25 cellular contexts compared by ENCODE assay signal in the genomic region with DNA sequence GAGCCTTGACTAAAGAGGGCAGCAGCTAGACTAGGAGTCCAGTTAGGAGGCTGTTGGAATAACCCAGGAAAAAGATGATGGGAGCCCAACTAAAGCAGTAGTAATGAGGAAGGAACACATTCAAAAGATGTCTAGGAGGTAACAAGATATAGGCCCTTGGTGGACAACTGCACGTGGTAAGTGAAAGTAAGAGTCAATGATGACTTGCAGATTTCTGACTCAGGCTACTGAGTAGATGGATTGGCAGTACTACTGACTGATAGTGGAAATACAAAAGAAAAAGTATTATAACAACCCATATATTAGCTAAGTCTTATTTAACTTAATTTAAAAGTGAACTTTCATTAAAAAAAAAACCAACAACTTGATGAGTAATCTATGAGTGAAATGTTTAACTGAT.
DNase-seq lines count a peak whose midpoint lies in the region; ATAC-seq, FAIRE-seq and TF ChIP-seq lines count a peak whose summit lies in the region.
"Had no signal": no experiment of that assay in that cellular context is flagged by ENCODE, and none has a peak within 500 bp of the region (broad histone marks: within the 10 kb centered on the region; RNA-seq: fewer than 3 reads in every experiment).

No MANE protein-coding gene starts in this region.

- peak; percentile 1 for DNase-seq in NOMO-1 treated with DMSO at 0.1 percent for 48 hours (lab: John Stamatoyannopoulos, UW; ENCODE audit: unreplicated experiment)
- no peak for DNase-seq in NOMO-1 treated with dmso at 0.1 percent for 144 hours (lab: John Stamatoyannopoulos, UW; ENCODE audit: unreplicated experiment)
- peak; percentile 10 for DNase-seq in NB4 (ENCODE audit: low read depth)
- peak; percentile 11 for DNase-seq in bronchial epithelial cell (ENCODE audit: low read depth)
- no peak for DNase-seq in stimulated activated effector memory CD8-positive, alpha-beta T cell treated with anti-CD3 and anti-CD28 coated beads, Interleukin-12 subunit alpha, Interleukin-12 subunit beta, amount 100 ng/mL, for 72 hours (ENCODE audit: low spot score in 2 of 2)
- DNase-seq in ACHN: no peak
- DNase-seq in EL: no peak
- DNase-seq in CD4-positive, alpha-beta memory T cell: no peak
- DNase-seq: activated CD4-positive, alpha-beta T cell treated with anti-CD3 and anti-CD28 coated beads, Interleukin-2, amount 50 U/mL, for 1 hour; aorta; CD8-positive, alpha-beta memory T cell; central memory CD4-positive, alpha-beta T cell; glutamatergic neuron; H9; NCI-H1048; NCI-H1694 treated with DMSO at 0.1 percent for 48 hours; NCI-H748 treated with DMSO at 0.1 percent for 48 hours; Right ventricle myocardium superior; stimulated activated CD8-positive, alpha-beta memory T cell treated with anti-CD3 and anti-CD28 coated beads, Interleukin-4, amount 100 ng/mL, for 48 hours; T-helper 9 cell; trophoblast cell had no signal

- in situ Hi-C loops in ACHN (cut with HindIII; ENCODE audit: low pct_ligation_motif_present, low pct_unique_long_range_greater_than_20kb, low sequenced_read_pairs): no loop called here

- H3K4me3 ChIP-seq in NB4 (ENCODE audit: low read depth, low read length) (no peak overlapping the region), bronchial epithelial cell (ENCODE audit: low read depth, low read length) (no peak overlapping the region)
- no peak overlapping the region for H3K4me3 ChIP-seq in CD4-positive, alpha-beta memory T cell (ENCODE audit: low read length in 2 of 2)

- H3K27ac ChIP-seq in CD4-positive, alpha-beta memory T cell (ENCODE audit: low read depth, low read length): no peak overlapping the region

- H3K27me3 Mint-ChIP-seq in CD4-positive, alpha-beta memory T cell: no peaks in the 10 kb centered on the region
- H3K27me3 Mint-ChIP-seq: activated naive CD4-positive, alpha-beta T cell treated with anti-CD3 and anti-CD28 coated beads, Interleukin-2, amount 50 U/mL, for 24 hours had no signal

- H3K9me3 Mint-ChIP-seq in stimulated activated effector memory CD8-positive, alpha-beta T cell treated with anti-CD3 and anti-CD28 coated beads, Interleukin-12 subunit alpha, Interleukin-12 subunit beta, amount 100 ng/mL, for 72 hours: no peaks in the 10 kb centered on the region
- no peaks in the 10 kb centered on the region for H3K9me3 Mint-ChIP-seq in CD4-positive, alpha-beta memory T cell
- H3K9me3 Mint-ChIP-seq: activated naive CD4-positive, alpha-beta T cell treated with anti-CD3 and anti-CD28 coated beads, Interleukin-2, amount 50 U/mL, for 24 hours; CD8-positive, alpha-beta memory T cell; H9 had no signal

- peaks cover 7% of the 10 kb centered on the region for H3K4me1 Mint-ChIP-seq in stimulated activated effector memory CD8-positive, alpha-beta T cell treated with anti-CD3 and anti-CD28 coated beads, Interleukin-12 subunit alpha, Interleukin-12 subunit beta, amount 100 ng/mL, for 72 hours
- H3K4me1 Mint-ChIP-seq in CD4-positive, alpha-beta memory T cell: no peaks in the 10 kb centered on the region
- H3K4me1 Mint-ChIP-seq: activated naive CD4-positive, alpha-beta T cell treated with anti-CD3 and anti-CD28 coated beads, Interleukin-2, amount 50 U/mL, for 24 hours; CD8-positive, alpha-beta memory T cell; H9 had no signal

- H3K4me1 ChIP-seq in CD4-positive, alpha-beta memory T cell (ENCODE audit: insufficient read depth, low read length): no peaks in the 10 kb centered on the region

- H3K36me3 ChIP-seq in bronchial epithelial cell (ENCODE audit: control insufficient read depth, insufficient read depth, low read length): no peaks in the 10 kb centered on the region
- no peaks in the 10 kb centered on the region for H3K36me3 ChIP-seq in CD4-positive, alpha-beta memory T cell (ENCODE audit: insufficient read depth, low read length)

- no peak for TF ChIP-seq POLR2A in NB4 (IDR thresholded peaks at IDR 0.05; ENCODE audit: extremely low read depth, insufficient read length)

- intact Hi-C loops in CD4-positive, alpha-beta memory T cell (cut with micrococcal nuclease): no loop called here

- POLR2A ChIA-PET in CD4-positive, alpha-beta memory T cell (lab: Charles Lee; ENCODE audit: partially characterized antibody): no interaction called here

- no peak overlapping the region for H3K4me3 Mint-ChIP-seq in stimulated activated effector memory CD8-positive, alpha-beta T cell treated with anti-CD3 and anti-CD28 coated beads, Interleukin-12 subunit alpha, Interleukin-12 subunit beta, amount 100 ng/mL, for 72 hours
- H3K4me3 Mint-ChIP-seq in CD4-positive, alpha-beta memory T cell: no peak overlapping the region
- H3K4me3 Mint-ChIP-seq: activated naive CD4-positive, alpha-beta T cell treated with anti-CD3 and anti-CD28 coated beads, Interleukin-2, amount 50 U/mL, for 24 hours; CD8-positive, alpha-beta memory T cell; H9 had no signal

- H3K27me3 ChIP-seq in bronchial epithelial cell (ENCODE audit: control insufficient read depth, insufficient read depth, low read length): no peaks in the 10 kb centered on the region
- no peaks in the 10 kb centered on the region for H3K27me3 ChIP-seq in CD4-positive, alpha-beta memory T cell (ENCODE audit: insufficient read depth, low read length)

- no peak for FAIRE-seq in bronchial epithelial cell (lab: Jason Lieb, UNC)
- FAIRE-seq: A204.1, GM18507, HTR-8/SVneo had no signal

- no peaks in the 10 kb centered on the region for H3K9me3 ChIP-seq in CD4-positive, alpha-beta memory T cell (ENCODE audit: control insufficient read depth in 1 of 2, low read length in 2 of 2)

- peak; percentile 77 for ATAC-seq in stimulated activated effector memory CD8-positive, alpha-beta T cell treated with anti-CD3 and anti-CD28 coated beads, Interleukin-12 subunit alpha, Interleukin-12 subunit beta, amount 100 ng/mL, for 72 hours

- CTCF ChIA-PET in CD4-positive, alpha-beta memory T cell (lab: Charles Lee; ENCODE audit: partially characterized antibody): no interaction called here

- TF ChIP-seq CTCF in NB4 (IDR thresholded peaks at IDR 0.05; ENCODE audit: low read depth, low read length) (no peak), bronchial epithelial cell (IDR thresholded peaks at IDR 0.05; ENCODE audit: insufficient read depth, low read length, severe bottlenecking) (no peak)

- H3K36me3 Mint-ChIP-seq in stimulated activated effector memory CD8-positive, alpha-beta T cell treated with anti-CD3 and anti-CD28 coated beads, Interleukin-12 subunit alpha, Interleukin-12 subunit beta, amount 100 ng/mL, for 72 hours: no peaks in the 10 kb centered on the region
- no peaks in the 10 kb centered on the region for H3K36me3 Mint-ChIP-seq in CD4-positive, alpha-beta memory T cell
- H3K36me3 Mint-ChIP-seq: activated naive CD4-positive, alpha-beta T cell treated with anti-CD3 and anti-CD28 coated beads, Interleukin-2, amount 50 U/mL, for 24 hours; CD8-positive, alpha-beta memory T cell had no signal

- no peak overlapping the region for H3K27ac Mint-ChIP-seq in stimulated activated effector memory CD8-positive, alpha-beta T cell treated with anti-CD3 and anti-CD28 coated beads, Interleukin-12 subunit alpha, Interleukin-12 subunit beta, amount 100 ng/mL, for 72 hours
- no peak overlapping the region for H3K27ac Mint-ChIP-seq in CD4-positive, alpha-beta memory T cell
- H3K27ac Mint-ChIP-seq: activated naive CD4-positive, alpha-beta T cell treated with anti-CD3 and anti-CD28 coated beads, Interleukin-2, amount 50 U/mL, for 24 hours; CD8-positive, alpha-beta memory T cell; H9 had no signal

Comparison
In these comparisons a context has a peak if more than half of its experiments do, and no peak if none do; other contexts are left out.
1. DNase-seq: peak in NOMO-1 treated with DMSO at 0.1 percent for 48 hours (single experiment), NB4 (single experiment) and bronchial epithelial cell (single experiment); none in NOMO-1 treated with dmso at 0.1 percent for 144 hours (single experiment), stimulated activated effector memory CD8-positive, alpha-beta T cell treated with anti-CD3 and anti-CD28 coated beads, Interleukin-12 subunit alpha, Interleukin-12 subunit beta, amount 100 ng/mL, for 72 hours (0 of 2), ACHN (single experiment), EL (single experiment) and CD4-positive, alpha-beta memory T cell (0 of 5).